25 cellular contexts compared by ENCODE assay signal in the genomic region with DNA sequence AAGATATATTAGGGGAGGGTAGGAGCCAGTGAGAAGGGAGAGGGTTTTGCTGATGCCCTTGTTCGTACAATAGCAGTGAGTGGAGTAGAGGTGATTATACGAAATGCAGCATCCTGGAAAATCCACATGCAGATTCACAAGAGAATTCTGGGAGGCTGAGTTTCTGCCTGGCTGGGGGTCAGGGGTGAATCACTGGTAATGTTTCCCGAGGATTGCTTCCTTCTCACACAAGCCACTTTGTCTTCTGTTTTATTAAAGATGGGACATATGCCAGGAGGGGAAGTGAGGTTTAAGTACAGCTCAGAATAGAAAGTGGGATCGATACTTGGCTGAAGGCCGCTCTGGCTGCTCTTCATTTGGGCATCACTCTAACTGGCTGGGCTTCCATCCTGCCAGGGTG.
DNase-seq lines count a peak whose midpoint lies in the region; ATAC-seq, FAIRE-seq and TF ChIP-seq lines count a peak whose summit lies in the region.
"Had no signal": no experiment of that assay in that cellular context is flagged by ENCODE, and none has a peak within 500 bp of the region (broad histone marks: within the 10 kb centered on the region; RNA-seq: fewer than 3 reads in every experiment).

No MANE protein-coding gene starts in this region.

- H3K27ac Mint-ChIP-seq in MCF 10A (ENCODE audit: low read depth, unreplicated experiment): peak overlapping the region; percentile 80
- H3K27ac Mint-ChIP-seq: CD4-positive, alpha-beta T cell; T-helper 1 cell treated with Interleukin-12 subunit alpha and Interleukin-12 subunit beta and Interleukin-4 antibody, amounts not matched to agents 30 μg/mL and 1 μg/mL, for 36 hours had no signal

- no peak overlapping the region for H3K27ac ChIP-seq in breast epithelium
- no peak overlapping the region for H3K27ac ChIP-seq in psoas muscle
- H3K27ac ChIP-seq: 22Rv1, BLaER1, GM23248 had no signal

- peaks cover 0 to 10% of the 10 kb centered on the region in 2 donors for H3K9me3 ChIP-seq in breast epithelium
- H3K9me3 ChIP-seq in psoas muscle: no peaks in the 10 kb centered on the region
- H3K9me3 ChIP-seq: BLaER1, Caco-2, HAP-1, MG63 had no signal

- no peaks in the 10 kb centered on the region for H3K27me3 Mint-ChIP-seq in MCF 10A (ENCODE audit: insufficient read depth, unreplicated experiment)
- H3K27me3 Mint-ChIP-seq: CD4-positive, alpha-beta T cell had no signal

- no peaks in the 10 kb centered on the region for H3K9me3 Mint-ChIP-seq in MCF 10A (ENCODE audit: unreplicated experiment)
- H3K9me3 Mint-ChIP-seq: T-helper 1 cell treated with Interleukin-12 subunit alpha and Interleukin-12 subunit beta and Interleukin-4 antibody, amounts not matched to agents 30 μg/mL and 1 μg/mL, for 36 hours had no signal

- H3K27me3 ChIP-seq in breast epithelium (no peaks in the 10 kb centered on the region), psoas muscle (ENCODE audit: insufficient read depth in 3 of 3, low read length in 2 of 3) (no peaks in the 10 kb centered on the region)
- H3K27me3 ChIP-seq: BLaER1, MG63 had no signal

- WGBS in psoas muscle, 3 donors: 49 to 53% (median 49%) methylated on average over 5 of the region's 5 CpGs

- TF ChIP-seq POLR2A in breast epithelium (IDR thresholded peaks at IDR 0.05): no peak

- no peaks in the 10 kb centered on the region for H3K4me1 ChIP-seq in breast epithelium
- H3K4me1 ChIP-seq in psoas muscle: no peaks in the 10 kb centered on the region
- H3K4me1 ChIP-seq: BLaER1, Caco-2, HAP-1 had no signal

- CTCF ChIA-PET in MCF 10A (lab: Yijun Ruan, JAX): interaction anchor here (0.7 to 1.8 kb wide), 3 partner anchors 37 to 366 kb away, joined by 3 to 5 read pairs (median 4); no protein-coding TSS in a partner anchor

- DNase-seq in MCF 10A (ENCODE audit: unreplicated experiment) (peak; percentile 23), breast epithelium (ENCODE audit: low spot score in 2 of 2) (no peak), NCI-H2227 (lab: John Stamatoyannopoulos, UW; ENCODE audit: unreplicated experiment) (peak; percentile 38), SK-MEL-5 (ENCODE audit: low read depth, low spot score) (peak; percentile 17), urothelium cell line (ENCODE audit: low spot score) (peak; percentile 34), psoas muscle (no peak), DMS114 treated with DMSO at 0.1 percent for 48 hours (lab: John Stamatoyannopoulos, UW; ENCODE audit: unreplicated experiment) (no peak)
- DNase-seq: ACHN; Caco-2; CD4-positive, alpha-beta T cell; GM23248; Kasumi-1; MG63; NCI-H1048; NCI-H2029 treated with DMSO at 0.1 percent for 48 hours; NCI-H510A treated with DMSO at 0.1 percent for 48 hours; NCI-H748 treated with DMSO at 0.1 percent for 48 hours had no signal

- H3K36me3 ChIP-seq in breast epithelium (no peaks in the 10 kb centered on the region), psoas muscle (ENCODE audit: insufficient read depth in 1 of 2, low read depth in 1 of 2) (no peaks in the 10 kb centered on the region)
- H3K36me3 ChIP-seq: BLaER1, HAP-1, MG63 had no signal

- H3K4me1 Mint-ChIP-seq in MCF 10A (ENCODE audit: insufficient read depth, unreplicated experiment): peaks cover 11% of the 10 kb centered on the region

- BruUV-seq in MCF 10A (replicated peaks; lab: Mats Ljungman, UMichigan): no TSS peak

- ATAC-seq in GM19351 (IDR thresholded peaks at IDR 0.05; ENCODE audit: unreplicated experiment) (no peak), psoas muscle (no peak)
- ATAC-seq: Right ventricle myocardium inferior had no signal

- no peak overlapping the region for H3K4me3 Mint-ChIP-seq in MCF 10A (ENCODE audit: unreplicated experiment)
- H3K4me3 Mint-ChIP-seq: CD4-positive, alpha-beta T cell; T-helper 1 cell treated with Interleukin-12 subunit alpha and Interleukin-12 subunit beta and Interleukin-4 antibody, amounts not matched to agents 30 μg/mL and 1 μg/mL, for 36 hours had no signal

- H3K4me3 ChIP-seq in breast epithelium: no peak overlapping the region
- H3K4me3 ChIP-seq in psoas muscle: no peak overlapping the region
- H3K4me3 ChIP-seq: BLaER1, GM23248, HAP-1, MG63 had no signal

- no peaks in the 10 kb centered on the region for H3K36me3 Mint-ChIP-seq in MCF 10A (ENCODE audit: insufficient read depth, unreplicated experiment)

- FAIRE-seq in urothelium cell line (lab: Jason Lieb, UNC): no peak
- FAIRE-seq: G401.6, GM12892 had no signal

- intact Hi-C loops in MCF 10A (cut with micrococcal nuclease): no loop called here
- intact Hi-C loops in breast epithelium (cut with DNase I; ENCODE audit: low total_unique reads): no loop called here
- intact Hi-C loops in psoas muscle (cut with DNase I): no loop called here

- TF ChIP-seq CTCF in MCF 10A (IDR thresholded peaks at IDR 0.05; ENCODE audit: unreplicated experiment) (no peak), breast epithelium (IDR thresholded peaks at IDR 0.05) (no peak), psoas muscle (IDR thresholded peaks at IDR 0.05) (no peak)

- in situ Hi-C loops in SK-MEL-5 (cut with HindIII; ENCODE audit: low pct_unique_long_range_greater_than_20kb, low sequenced_read_pairs): no loop called here

- POLR2A ChIA-PET in MCF 10A (lab: Yijun Ruan, JAX): interaction anchor here (1.8 kb wide), 1 partner anchor 27 kb away, joined by 5 read pairs; no protein-coding TSS in a partner anchor

Comparison
In these comparisons a context has a peak if more than half of its experiments do, and no peak if none do; other contexts are left out.
1. DNase-seq: peak in MCF 10A (single experiment), NCI-H2227 (single experiment), SK-MEL-5 (single experiment) and urothelium cell line (single experiment); none in breast epithelium (0 of 2), psoas muscle (0 of 2) and DMS114 treated with DMSO at 0.1 percent for 48 hours (single experiment).